In genomic region chr11:59643390-59643789, GRCh38 we compare ENCODE assay signal across 20 cellular contexts. TPM values are rescaled to one million over a fixed set of nuclear protein-coding genes. Genes with fewer than 3 reads are reported as not detected.
DNase-seq lines count a peak whose midpoint lies in the region; ATAC-seq, FAIRE-seq and TF ChIP-seq lines count a peak whose summit lies in the region.
"Had no signal": no experiment of that assay in that cellular context is flagged by ENCODE, and none has a peak within 500 bp of the region (broad histone marks: within the 10 kb centered on the region; RNA-seq: fewer than 3 reads in every experiment).

No MANE protein-coding gene starts in this region.

- peaks cover 87% of the 10 kb centered on the region for H3K36me3 Mint-ChIP-seq in CD8-positive, alpha-beta T cell

- no peak overlapping the region for H3K23ac ChIP-seq in IMR-90 (ENCODE audit: low read depth, low read length)

- no peaks in the 10 kb centered on the region for H3K27me3 ChIP-seq in CD8-positive, alpha-beta T cell (ENCODE audit: insufficient read depth, low read length)
- H3K27me3 ChIP-seq in IMR-90 (ENCODE audit: control insufficient read depth, insufficient read depth, low read length) (no peaks in the 10 kb centered on the region), small intestine (ENCODE audit: control insufficient read depth in 2 of 2, insufficient read depth in 2 of 2, low read length in 2 of 2) (no peaks in the 10 kb centered on the region)
- H3K27me3 ChIP-seq: BE2C had no signal

- no peak overlapping the region for H4K8ac ChIP-seq in IMR-90 (ENCODE audit: low read depth in 2 of 2, low read length in 2 of 2)

- H3K27ac ChIP-seq in CD8-positive, alpha-beta T cell (ENCODE audit: low read depth, low read length): no peak overlapping the region
- H3K27ac ChIP-seq in IMR-90 (ENCODE audit: insufficient read depth, low read length) (no peak overlapping the region), small intestine (ENCODE audit: low read depth in 1 of 2, low read length in 1 of 2) (no peak overlapping the region)
- H3K27ac ChIP-seq: C4-2B had no signal

- H3K4me3 ChIP-seq in CD8-positive, alpha-beta T cell (ENCODE audit: low read depth, low read length): no peak overlapping the region
- H3K4me3 ChIP-seq in IMR-90 (ENCODE audit: insufficient read depth, low read depth, low read length): no peak overlapping the region
- H3K4me3 ChIP-seq in small intestine (ENCODE audit: low read depth in 1 of 2, low read length in 2 of 2): no peak overlapping the region

- CTCF ChIA-PET in CD8-positive, alpha-beta T cell (lab: Charles Lee): interaction anchor here (0.9 kb wide), 1 partner anchor 94 kb away, joined by 3 read pairs; no protein-coding TSS in a partner anchor
- CTCF ChIA-PET in IMR-90 (lab: Yijun Ruan, JAX): interaction anchor here (1.8 kb wide), 1 partner anchor 27 kb away, joined by 7 read pairs; the partner anchor contains the start of gene OSBP

- H3K4me1 ChIP-seq in CD8-positive, alpha-beta T cell (ENCODE audit: insufficient read depth, low read length): no peaks in the 10 kb centered on the region
- no peaks in the 10 kb centered on the region; the same call in 1 of the 2 replicates for H3K4me1 ChIP-seq in IMR-90 (ENCODE audit: control insufficient read depth, insufficient read depth, low read length)
- H3K4me1 ChIP-seq in small intestine (ENCODE audit: control insufficient read depth in 2 of 2, insufficient read depth in 1 of 2, low read depth in 1 of 2, low read length in 1 of 2): no peaks in the 10 kb centered on the region
- H3K4me1 ChIP-seq: BE2C had no signal

- BruUV-seq in IMR-90 (replicated peaks; lab: Mats Ljungman, UMichigan): no TSS peak

- TF ChIP-seq POLR2A in IMR-90 (IDR thresholded peaks at IDR 0.05; ENCODE audit: low read depth, low read length): no peak

- no peak overlapping the region for H3K18ac ChIP-seq in IMR-90 (ENCODE audit: low read depth, low read length)

- H3K4ac ChIP-seq in IMR-90 (ENCODE audit: low read depth, low read length): no peak overlapping the region

- H2AK5ac ChIP-seq in IMR-90 (ENCODE audit: low read depth, low read length): no peak overlapping the region

- H2BK15ac ChIP-seq in IMR-90 (ENCODE audit: low read depth, low read length): no peak overlapping the region

- WGBS in IMR-90 (ENCODE audit: extremely low coverage in 2 of 2, insufficient read length in 1 of 2), 2 experiments: no CpG with 5 or more reads among the region's 3 CpGs
- 73 to 88% (median 86%) methylated on average over 3 of the region's 3 CpGs for WGBS in small intestine, 3 donors

- POLR2A ChIA-PET in CD8-positive, alpha-beta T cell (lab: Charles Lee): no interaction called here
- POLR2A ChIA-PET in IMR-90 (lab: Charles Lee; ENCODE audit: unreplicated experiment): no interaction called here

- H3K56ac ChIP-seq in IMR-90 (ENCODE audit: extremely low read depth, insufficient read depth, low read length): no peak overlapping the region

- H3K79me1 ChIP-seq in IMR-90 (ENCODE audit: low read depth in 1 of 2, low read length in 2 of 2): peaks cover 3 to 6% of the 10 kb centered on the region in 2 experiments; a peak in 3 of 4 replicates

- intact Hi-C loops in CD8-positive, alpha-beta T cell (cut with DNase I, micrococcal nuclease): no loop called here
- intact Hi-C loops in IMR-90 (cut with micrococcal nuclease): no loop called here

- no peak overlapping the region for H2BK20ac ChIP-seq in IMR-90 (ENCODE audit: low read depth, low read length)

- no peak overlapping the region for H2AK9ac ChIP-seq in IMR-90 (replicated peaks; ENCODE audit: low read depth, low read length, poor library complexity)

- H3K9me3 ChIP-seq in CD8-positive, alpha-beta T cell (ENCODE audit: low read length): no peaks in the 10 kb centered on the region
- no peaks in the 10 kb centered on the region for H3K9me3 ChIP-seq in IMR-90 (ENCODE audit: control insufficient read depth, insufficient read depth, low read length)
- no peaks in the 10 kb centered on the region for H3K9me3 ChIP-seq in small intestine (ENCODE audit: control insufficient read depth, low read depth)
- H3K9me3 ChIP-seq: BE2C had no signal

- DNase-seq in CD8-positive, alpha-beta T cell: no peak
- DNase-seq in IMR-90: no peak
- no peak for DNase-seq in left lobe of liver (ENCODE audit: low spot score)
- DNase-seq in small intestine: peak; percentile 13
- no peak for DNase-seq in C1 segment of cervical spinal cord (lab: John Stamatoyannopoulos, UW)
- no peak for DNase-seq in GDM1 (lab: John Stamatoyannopoulos, UW)
- DNase-seq: BE2C; Calu3; CD4-positive, alpha-beta memory T cell; DMS79 treated with DMSO at 0.1 percent for 48 hours; GOT3; H7; HFFc6; Kasumi-1; KG1 had no signal

- in situ Hi-C loops in IMR-90 (cut with MboI; ENCODE audit: low sequenced_read_pairs): loop anchor here (5.0 kb wide), 1 partner anchor 41 kb away; no protein-coding TSS in a partner anchor

- no peaks in the 10 kb centered on the region for H3K9me1 ChIP-seq in IMR-90 (ENCODE audit: insufficient read depth, low read length)

- H2BK5ac ChIP-seq in IMR-90 (ENCODE audit: low read depth, low read length, poor library complexity, severe bottlenecking): no peak overlapping the region

- H3K4me1 Mint-ChIP-seq in CD8-positive, alpha-beta T cell (ENCODE audit: low read depth): no peaks in the 10 kb centered on the region
- H3K4me1 Mint-ChIP-seq: CD4-positive, alpha-beta memory T cell had no signal

- TF ChIP-seq RAD21 in IMR-90 (IDR thresholded peaks at IDR 0.05; ENCODE audit: low read length): no peak

- no peak for FAIRE-seq in small intestine (lab: Jason Lieb, UNC)
- FAIRE-seq: GM18507, HTR-8/SVneo had no signal

- H3K4me2 ChIP-seq in IMR-90 (ENCODE audit: low read depth, low read length): no peak overlapping the region

- H3K27me3 Mint-ChIP-seq in CD8-positive, alpha-beta T cell (ENCODE audit: low read depth): no peaks in the 10 kb centered on the region
- H3K27me3 Mint-ChIP-seq: CD4-positive, alpha-beta memory T cell had no signal

- dilution Hi-C loops in IMR-90 (cut with HindIII; ENCODE audit: low sequenced_read_pairs, unreplicated experiment): no loop called here

- peak overlapping the region; percentile 56 for H3K27ac Mint-ChIP-seq in CD8-positive, alpha-beta T cell
- H3K27ac Mint-ChIP-seq: HFFc6 had no signal

- H2BK120ac ChIP-seq in IMR-90 (ENCODE audit: low read depth, low read length): no peak overlapping the region

- TF ChIP-seq CTCF in CD8-positive, alpha-beta T cell (IDR thresholded peaks at IDR 0.05): no peak
- TF ChIP-seq CTCF in IMR-90 (conservative IDR thresholded peaks at IDR 0.05; ENCODE audit: low read depth, low read length): no peak

- peaks cover 60% of the 10 kb centered on the region for H3K36me3 ChIP-seq in CD8-positive, alpha-beta T cell (ENCODE audit: insufficient read depth, low read length)
- peaks cover 48% of the 10 kb centered on the region for H3K36me3 ChIP-seq in IMR-90 (ENCODE audit: control insufficient read depth, insufficient read depth, low read length)
- peaks cover 13% of the 10 kb centered on the region in 2 donors for H3K36me3 ChIP-seq in small intestine (ENCODE audit: control insufficient read depth in 2 of 2, insufficient read depth in 2 of 2, low read length in 2 of 2)

- no peak for ATAC-seq in CD8-positive, alpha-beta T cell
- ATAC-seq in IMR-90 (ENCODE audit: low read depth): no peak
- ATAC-seq in left lobe of liver: peak; percentile 71
- ATAC-seq in HG03175 (IDR thresholded peaks at IDR 0.05; ENCODE audit: unreplicated experiment): no peak
- ATAC-seq: HCT116 had no signal

- H4K5ac ChIP-seq in IMR-90 (ENCODE audit: low read depth, low read length): no peak overlapping the region

- H3K14ac ChIP-seq in IMR-90 (replicated peaks; ENCODE audit: low read depth, low read length): no peak overlapping the region

- no peak overlapping the region for H2AFZ ChIP-seq in IMR-90 (replicated peaks; ENCODE audit: low read length, poor library complexity)

- no peak overlapping the region for H4K91ac ChIP-seq in IMR-90 (ENCODE audit: insufficient read depth, low read depth, low read length)

- no peaks in the 10 kb centered on the region for H4K20me1 ChIP-seq in IMR-90 (ENCODE audit: insufficient read depth, low read length)

- no peaks in the 10 kb centered on the region for H3K9me3 Mint-ChIP-seq in CD8-positive, alpha-beta T cell
- H3K9me3 Mint-ChIP-seq: CD4-positive, alpha-beta memory T cell; HFFc6 had no signal

- no peak overlapping the region for H3K9ac ChIP-seq in IMR-90 (ENCODE audit: low read depth, low read length)

- H3K4me3 Mint-ChIP-seq in CD8-positive, alpha-beta T cell: no peak overlapping the region
- H3K4me3 Mint-ChIP-seq: CD4-positive, alpha-beta memory T cell; HFFc6 had no signal

TF ChIP-seq in IMR-90, 13 proteins besides CTCF, POLR2A, EP300 and RAD21 (continues in another document):
- TF ChIP-seq CHD1 (IDR thresholded peaks at IDR 0.05; ENCODE audit: low read depth, low read length) (no peak), MXI1 (IDR thresholded peaks at IDR 0.05; ENCODE audit: borderline replicate concordance, low read depth, low read length) (no peak), SMC3 (IDR thresholded peaks at IDR 0.05; ENCODE audit: low read depth, low read length) (no peak), CEBPB (IDR thresholded peaks at IDR 0.05; ENCODE audit: low read depth, low read length) (peak; percentile 57; the same call in 1 of the 2 replicates), FOS (IDR thresholded peaks at IDR 0.05; ENCODE audit: low read depth, low read length) (no peak), MAZ (IDR thresholded peaks at IDR 0.05; ENCODE audit: borderline replicate concordance, low read depth, low read length) (no peak), RCOR1 (IDR thresholded peaks at IDR 0.05; ENCODE audit: insufficient replicate concordance, low read length) (no peak)

RNA-seq across cellular contexts. Expression of gene PATL1, which starts 25.4 kb away (rescaled TPM):
- 10 to 100 TPM; 59.5 to 59.6 TPM for total RNA-seq in CD8-positive, alpha-beta T cell
- total RNA-seq in IMR-90 (2012; rRNA removed) (3.9 and 4.4 TPM in 2 replicates), left lobe of liver (16.7 TPM)
- polyA plus RNA-seq in IMR-90 (2012; rRNA removed) (29.7 and 30.9 TPM in 2 replicates), small intestine (10 to 100 TPM; 14.5 to 22.3 (median 15.7) TPM)
- 12.5 and 13.6 TPM in 2 replicates for polyA plus RNA-seq in IMR-90 (2012; cell fraction: cytosol; rRNA removed)
- polyA plus RNA-seq in IMR-90 (2012; cell fraction: nucleus; rRNA removed; ENCODE audit: low replicate concordance): 7.4 and 21.6 TPM in 2 replicates

RNA-seq across cellular contexts. Expression of gene OSBP, which starts 27.8 kb away (rescaled TPM):
- 10 to 100 TPM; 66.0 to 66.3 TPM for total RNA-seq in CD8-positive, alpha-beta T cell
- total RNA-seq in IMR-90 (2012; rRNA removed) (27.2 and 27.4 TPM in 2 replicates), left lobe of liver (57.7 TPM)
- polyA plus RNA-seq in IMR-90 (2012; rRNA removed) (15.4 and 22.1 TPM in 2 replicates), small intestine (10 to 100 TPM; 22.2 to 27.3 (median 25.9) TPM)
- 5.8 and 8.5 TPM in 2 replicates for polyA plus RNA-seq in IMR-90 (2012; cell fraction: cytosol; rRNA removed)
- polyA plus RNA-seq in IMR-90 (2012; cell fraction: nucleus; rRNA removed; ENCODE audit: low replicate concordance): 5.2 and 32.2 TPM in 2 replicates
